In the genomic region with DNA sequence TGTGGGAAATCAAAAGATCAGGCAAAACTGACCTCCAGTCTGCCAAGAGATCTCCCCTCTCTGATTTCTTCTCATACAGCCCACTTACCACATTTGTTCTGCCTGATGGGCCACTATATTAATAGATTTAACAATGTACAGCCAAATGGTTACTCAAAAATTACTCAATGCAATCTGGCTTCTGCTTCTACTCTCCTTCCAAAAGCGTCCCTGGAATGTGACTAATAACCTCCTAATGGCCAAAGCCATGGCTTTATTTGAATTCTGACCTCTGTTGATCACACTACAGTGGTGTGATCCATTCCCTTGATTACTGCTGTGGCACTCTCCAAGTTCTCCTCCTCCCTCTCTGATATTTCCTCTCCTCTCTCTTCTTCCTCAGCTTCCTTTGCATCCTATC, we compare ENCODE assay signal across 31 cellular contexts.
"Had no signal": no experiment of that assay in that cellular context is flagged by ENCODE, and none has a peak within 500 bp of the region (broad histone marks: within the 10 kb centered on the region; RNA-seq: fewer than 3 reads in every experiment).

No MANE protein-coding gene starts in this region.

- H3K4me1 ChIP-seq: adrenal gland, ascending aorta had no signal

- DNase-seq: activated B cell treated with CpG ODN at 0.5 μM for 24 hours; activated CD4-positive, alpha-beta memory T cell treated with anti-CD3 and anti-CD28 coated beads for 36 hours; activated CD4-positive, alpha-beta T cell treated with anti-CD3 and anti-CD28 coated beads for 4 hours; activated CD4-positive, alpha-beta T cell treated with anti-CD3 and anti-CD28 coated beads, Interleukin-2, amount 10 ng/mL, durations not matched to agents 24 days and 14 days; activated CD4-positive, alpha-beta T cell treated with anti-CD3 and anti-CD28 coated beads, Interleukin-2, amount 50 U/mL, for 1 hour; activated CD4-positive, alpha-beta T cell treated with anti-CD3 and anti-CD28 coated beads, Interleukin-2, amount 50 U/mL, for 4 hours; activated CD4-positive, CD25-positive, alpha-beta regulatory T cell treated with anti-CD3 and anti-CD28 coated beads, Interleukin-2, amount 50 U/mL, for 72 hours; activated CD8-positive, alpha-beta memory T cell treated with anti-CD3 and anti-CD28 coated beads, Interleukin-2, amount 50 U/mL, for 4 hours; activated CD8-positive, alpha-beta T cell treated with anti-CD3 and anti-CD28 coated beads for 36 hours; activated effector memory CD4-positive, alpha-beta T cell treated with anti-CD3 and anti-CD28 coated beads, Interleukin-2, amount 50 U/mL, for 16 hours; activated gamma-delta T cell treated with Interleukin-2 at 50 U/mL for 16 hours; activated naive CD4-positive, alpha-beta T cell; activated naive CD4-positive, alpha-beta T cell treated with anti-CD3 and anti-CD28 coated beads for 36 hours; activated naive CD4-positive, alpha-beta T cell treated with anti-CD3 and anti-CD28 coated beads, Interleukin-2, amount 50 U/mL, for 16 hours; activated naive CD8-positive, alpha-beta T cell treated with anti-CD3 and anti-CD28 coated beads for 36 hours; activated T-cell treated with anti-CD3 and anti-CD28 coated beads for 4 hours; activated T-cell treated with anti-CD3 and anti-CD28 coated beads, Interleukin-2, amount 50 U/mL, for 1 hour; activated T-cell treated with anti-CD3 and anti-CD28 coated beads, Interleukin-2, amount 50 U/mL, for 4 hours; activated T-cell treated with anti-CD3 and anti-CD28 coated beads, Interleukin-2, amount 50 U/mL, for 72 hours; adrenal gland; amniotic stem cell; caudate nucleus; cerebellar nuclear complex; T-helper 1 cell; T-helper 2 cell; T-helper 9 cell had no signal

- H3K4me3 ChIP-seq: adrenal gland, ascending aorta, cardiac muscle cell had no signal

- ATAC-seq: activated CD8-positive, alpha-beta T cell treated with anti-CD3 and anti-CD28 coated beads for 36 hours; activated naive CD4-positive, alpha-beta T cell treated with anti-CD3 and anti-CD28 coated beads, Interleukin-2, amount 50 U/mL, for 72 hours; activated T-cell treated with anti-CD3 and anti-CD28 coated beads, Interleukin-2, amount 50 U/mL, for 4 hours; activated T-cell treated with anti-CD3 and anti-CD28 coated beads, Interleukin-2, amount 50 U/mL, for 72 hours; activated T-helper 17 cell treated with anti-CD3 and anti-CD28 coated beads, Interleukin-2, amount 50 U/mL, for 72 hours had no signal

- H3K27ac ChIP-seq: adrenal gland, ascending aorta, cardiac muscle cell, VCaP had no signal

- H3K36me3 ChIP-seq: adrenal gland, ascending aorta, cardiac muscle cell had no signal

- H3K27me3 ChIP-seq: adrenal gland, ascending aorta, cardiac muscle cell had no signal

- H3K9me3 ChIP-seq: adrenal gland, ascending aorta had no signal
